1 cellular context compared by ENCODE assay signal in genomic region chr3:112813723-112814171, GRCh38.
TF ChIP-seq lines count a peak whose summit lies in the region.

No MANE protein-coding gene starts in this region.

TF ChIP-seq in H1, 55 proteins besides CTCF, POLR2A, EP300 and RAD21 (continued from another document):
- TF ChIP-seq GTF2F1 (IDR thresholded peaks at IDR 0.05; ENCODE audit: borderline replicate concordance, low read depth, low read length) (no peak), KDM1A (IDR thresholded peaks at IDR 0.05; ENCODE audit: borderline replicate concordance, low read length) (no peak), YY1 (IDR thresholded peaks at IDR 0.05; ENCODE audit: low read depth, low read length) (no peak), KDM5A (IDR thresholded peaks at IDR 0.05; ENCODE audit: low read length) (no peak)
TF ChIP-seq in H1: peak in this region for 0.
